In genomic region chr2:158695744-158696143, GRCh38 we compare ENCODE assay signal across 1 cellular context.
A peak's percentile ranks its signal among the peaks of the same experiment; 100 is the strongest.
TF ChIP-seq lines count a peak whose summit lies in the region.

No MANE protein-coding gene starts in this region.

TF ChIP-seq in HepG2, 621 proteins besides CTCF, POLR2A, EP300 and RAD21 (continued from another document and continues in another):
- TF ChIP-seq, protein P1, sequence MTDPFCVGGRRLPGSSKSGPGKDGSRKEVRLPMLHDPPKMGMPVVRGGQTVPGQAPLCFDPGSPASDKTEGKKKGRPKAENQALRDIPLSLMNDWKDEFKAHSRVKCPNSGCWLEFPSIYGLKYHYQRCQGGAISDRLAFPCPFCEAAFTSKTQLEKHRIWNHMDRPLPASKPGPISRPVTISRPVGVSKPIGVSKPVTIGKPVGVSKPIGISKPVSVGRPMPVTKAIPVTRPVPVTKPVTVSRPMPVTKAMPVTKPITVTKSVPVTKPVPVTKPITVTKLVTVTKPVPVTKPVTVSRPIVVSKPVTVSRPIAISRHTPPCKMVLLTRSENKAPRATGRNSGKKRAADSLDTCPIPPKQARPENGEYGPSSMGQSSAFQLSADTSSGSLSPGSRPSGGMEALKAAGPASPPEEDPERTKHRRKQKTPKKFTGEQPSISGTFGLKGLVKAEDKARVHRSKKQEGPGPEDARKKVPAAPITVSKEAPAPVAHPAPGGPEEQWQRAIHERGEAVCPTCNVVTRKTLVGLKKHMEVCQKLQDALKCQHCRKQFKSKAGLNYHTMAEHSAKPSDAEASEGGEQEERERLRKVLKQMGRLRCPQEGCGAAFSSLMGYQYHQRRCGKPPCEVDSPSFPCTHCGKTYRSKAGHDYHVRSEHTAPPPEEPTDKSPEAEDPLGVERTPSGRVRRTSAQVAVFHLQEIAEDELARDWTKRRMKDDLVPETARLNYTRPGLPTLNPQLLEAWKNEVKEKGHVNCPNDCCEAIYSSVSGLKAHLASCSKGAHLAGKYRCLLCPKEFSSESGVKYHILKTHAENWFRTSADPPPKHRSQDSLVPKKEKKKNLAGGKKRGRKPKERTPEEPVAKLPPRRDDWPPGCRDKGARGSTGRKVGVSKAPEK (CRISPR knock-in tag; IDR thresholded peaks at IDR 0.05; ENCODE audit: borderline replicate concordance): peak; percentile 93; the same call in 1 of the 2 replicates
- TF ChIP-seq FOXK1 (CRISPR knock-in tag; IDR thresholded peaks at IDR 0.05; ENCODE audit: borderline replicate concordance, low read depth) (peak; percentile 84; the same call in 1 of the 2 replicates), HES4 (CRISPR knock-in tag; IDR thresholded peaks at IDR 0.05; ENCODE audit: borderline replicate concordance) (0 out of 2 replicates have a peak, but pooled peaks have one; percentile 29), FOXJ3 (CRISPR knock-in tag; IDR thresholded peaks at IDR 0.05; ENCODE audit: borderline replicate concordance) (peak; percentile 93), FOSL2 (CRISPR knock-in tag; IDR thresholded peaks at IDR 0.05) (peak; percentile 91), DRAP1 (CRISPR knock-in tag; IDR thresholded peaks at IDR 0.05) (peak; percentile 44; the same call in 1 of the 2 replicates), ZNF609 (CRISPR knock-in tag; IDR thresholded peaks at IDR 0.05; ENCODE audit: borderline replicate concordance) (peak; percentile 72), TFE3 (CRISPR knock-in tag; IDR thresholded peaks at IDR 0.05) (peak; percentile 98), JUND (CRISPR knock-in tag; IDR thresholded peaks at IDR 0.05) (0 out of 2 replicates have a peak, but pooled peaks have one; percentile 42), CEBPB (IDR thresholded peaks at IDR 0.05; ENCODE audit: borderline replicate concordance, low read depth, low read length) (peak; percentile 96), ZNF33B (CRISPR knock-in tag; IDR thresholded peaks at IDR 0.05) (0 out of 2 replicates have a peak, but pooled peaks have one; percentile 70), ZNF121 (CRISPR knock-in tag; IDR thresholded peaks at IDR 0.05) (peak; percentile 97), REPIN1 (CRISPR knock-in tag; IDR thresholded peaks at IDR 0.05; ENCODE audit: borderline replicate concordance, low read depth) (peak; percentile 53; the same call in 1 of the 2 replicates), PHF8 (CRISPR knock-in tag; IDR thresholded peaks at IDR 0.05) (peak; percentile 48; the same call in 1 of the 2 replicates), FOXC1 (CRISPR knock-in tag; IDR thresholded peaks at IDR 0.05; ENCODE audit: borderline replicate concordance) (peak; percentile 75; the same call in 1 of the 2 replicates), ETV6 (CRISPR knock-in tag; conservative IDR thresholded peaks at IDR 0.05) (0 out of 2 replicates have a peak, but pooled peaks have one; percentile 34), ZNF343 (CRISPR knock-in tag; IDR thresholded peaks at IDR 0.05) (0 out of 2 replicates have a peak, but pooled peaks have one; percentile 48), ZBTB39 (CRISPR knock-in tag; IDR thresholded peaks at IDR 0.05) (0 out of 2 replicates have a peak, but pooled peaks have one; percentile 62), ZNF563 (CRISPR knock-in tag; IDR thresholded peaks at IDR 0.05) (peak; percentile 43; the same call in 1 of the 2 replicates), TBX3 (IDR thresholded peaks at IDR 0.05; ENCODE audit: borderline replicate concordance) (peak; percentile 71; the same call in 1 of the 2 replicates), ZBTB25 (CRISPR knock-in tag; IDR thresholded peaks at IDR 0.05) (peak; percentile 59; the same call in 1 of the 2 replicates), ERF (CRISPR knock-in tag; IDR thresholded peaks at IDR 0.05) (peak; percentile 91), SSRP1 (CRISPR knock-in tag; IDR thresholded peaks at IDR 0.05) (0 out of 2 replicates have a peak, but pooled peaks have one; percentile 65)
- TF ChIP-seq, protein P2, sequence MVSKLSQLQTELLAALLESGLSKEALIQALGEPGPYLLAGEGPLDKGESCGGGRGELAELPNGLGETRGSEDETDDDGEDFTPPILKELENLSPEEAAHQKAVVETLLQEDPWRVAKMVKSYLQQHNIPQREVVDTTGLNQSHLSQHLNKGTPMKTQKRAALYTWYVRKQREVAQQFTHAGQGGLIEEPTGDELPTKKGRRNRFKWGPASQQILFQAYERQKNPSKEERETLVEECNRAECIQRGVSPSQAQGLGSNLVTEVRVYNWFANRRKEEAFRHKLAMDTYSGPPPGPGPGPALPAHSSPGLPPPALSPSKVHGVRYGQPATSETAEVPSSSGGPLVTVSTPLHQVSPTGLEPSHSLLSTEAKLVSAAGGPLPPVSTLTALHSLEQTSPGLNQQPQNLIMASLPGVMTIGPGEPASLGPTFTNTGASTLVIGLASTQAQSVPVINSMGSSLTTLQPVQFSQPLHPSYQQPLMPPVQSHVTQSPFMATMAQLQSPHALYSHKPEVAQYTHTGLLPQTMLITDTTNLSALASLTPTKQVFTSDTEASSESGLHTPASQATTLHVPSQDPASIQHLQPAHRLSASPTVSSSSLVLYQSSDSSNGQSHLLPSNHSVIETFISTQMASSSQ (IDR thresholded peaks at IDR 0.05; ENCODE audit: low read depth): 0 out of 2 replicates have a peak, but pooled peaks have one; percentile 49
- TF ChIP-seq, protein P2 (CRISPR knock-in tag; IDR thresholded peaks at IDR 0.05; ENCODE audit: borderline replicate concordance): peak; percentile 46; the same call in 1 of the 2 replicates
- TF ChIP-seq, protein P3, sequence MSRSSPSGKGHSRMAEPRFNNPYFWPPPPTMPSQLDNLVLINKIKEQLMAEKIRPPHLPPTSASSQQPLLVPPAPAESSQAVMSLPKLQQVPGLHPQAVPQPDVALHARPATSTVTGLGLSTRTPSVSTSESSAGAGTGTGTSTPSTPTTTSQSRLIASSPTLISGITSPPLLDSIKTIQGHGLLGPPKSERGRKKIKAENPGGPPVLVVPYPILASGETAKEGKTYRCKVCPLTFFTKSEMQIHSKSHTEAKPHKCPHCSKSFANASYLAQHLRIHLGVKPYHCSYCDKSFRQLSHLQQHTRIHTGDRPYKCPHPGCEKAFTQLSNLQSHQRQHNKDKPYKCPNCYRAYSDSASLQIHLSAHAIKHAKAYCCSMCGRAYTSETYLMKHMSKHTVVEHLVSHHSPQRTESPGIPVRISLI (CRISPR knock-in tag; IDR thresholded peaks at IDR 0.05; ENCODE audit: borderline replicate concordance): peak; percentile 66; the same call in 1 of the 2 replicates
- TF ChIP-seq, protein P4, sequence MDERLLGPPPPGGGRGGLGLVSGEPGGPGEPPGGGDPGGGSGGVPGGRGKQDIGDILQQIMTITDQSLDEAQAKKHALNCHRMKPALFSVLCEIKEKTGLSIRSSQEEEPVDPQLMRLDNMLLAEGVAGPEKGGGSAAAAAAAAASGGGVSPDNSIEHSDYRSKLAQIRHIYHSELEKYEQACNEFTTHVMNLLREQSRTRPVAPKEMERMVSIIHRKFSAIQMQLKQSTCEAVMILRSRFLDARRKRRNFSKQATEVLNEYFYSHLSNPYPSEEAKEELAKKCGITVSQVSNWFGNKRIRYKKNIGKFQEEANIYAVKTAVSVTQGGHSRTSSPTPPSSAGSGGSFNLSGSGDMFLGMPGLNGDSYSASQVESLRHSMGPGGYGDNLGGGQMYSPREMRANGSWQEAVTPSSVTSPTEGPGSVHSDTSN (CRISPR knock-in tag; IDR thresholded peaks at IDR 0.05): peak; percentile 45; the same call in 1 of the 2 replicates
- TF ChIP-seq, protein P5, sequence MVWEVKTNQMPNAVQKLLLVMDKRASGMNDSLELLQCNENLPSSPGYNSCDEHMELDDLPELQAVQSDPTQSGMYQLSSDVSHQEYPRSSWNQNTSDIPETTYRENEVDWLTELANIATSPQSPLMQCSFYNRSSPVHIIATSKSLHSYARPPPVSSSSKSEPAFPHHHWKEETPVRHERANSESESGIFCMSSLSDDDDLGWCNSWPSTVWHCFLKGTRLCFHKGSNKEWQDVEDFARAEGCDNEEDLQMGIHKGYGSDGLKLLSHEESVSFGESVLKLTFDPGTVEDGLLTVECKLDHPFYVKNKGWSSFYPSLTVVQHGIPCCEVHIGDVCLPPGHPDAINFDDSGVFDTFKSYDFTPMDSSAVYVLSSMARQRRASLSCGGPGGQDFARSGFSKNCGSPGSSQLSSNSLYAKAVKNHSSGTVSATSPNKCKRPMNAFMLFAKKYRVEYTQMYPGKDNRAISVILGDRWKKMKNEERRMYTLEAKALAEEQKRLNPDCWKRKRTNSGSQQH (CRISPR knock-in tag; IDR thresholded peaks at IDR 0.05; ENCODE audit: low read depth): 0 out of 2 replicates have a peak, but pooled peaks have one; percentile 38
